Comparison of ENCODE assay signal across 11 cellular contexts in genomic region chr17:12041316-12041715, GRCh38. TPM values are rescaled to one million over a fixed set of nuclear protein-coding genes. Genes with fewer than 3 reads are reported as not detected.
DNase-seq lines count a peak whose midpoint lies in the region; ATAC-seq, FAIRE-seq and TF ChIP-seq lines count a peak whose summit lies in the region.
"Had no signal": no experiment of that assay in that cellular context is flagged by ENCODE, and none has a peak within 500 bp of the region (broad histone marks: within the 10 kb centered on the region; RNA-seq: fewer than 3 reads in every experiment).

No MANE protein-coding gene starts in this region.

- H3K27me3 ChIP-seq in neural progenitor cell (no peaks in the 10 kb centered on the region), Karpas-422 (ENCODE audit: low read length) (no peaks in the 10 kb centered on the region)

- no peaks in the 10 kb centered on the region for H3K36me3 Mint-ChIP-seq in natural killer cell treated with Interleukin-12 subunit alpha and Interleukin-12 subunit beta and Interleukin-15 and Interleukin-18, amount 100 ng/mL, for 72 hours
- H3K36me3 Mint-ChIP-seq in natural killer cell (no peaks in the 10 kb centered on the region), neural progenitor cell (peaks cover 31% of the 10 kb centered on the region)

- H3K9ac ChIP-seq in neural progenitor cell (no peak overlapping the region), Karpas-422 (ENCODE audit: low read length) (no peak overlapping the region)

- peaks cover 35 to 45% of the 10 kb centered on the region in 2 donors for H3K4me1 Mint-ChIP-seq in natural killer cell treated with Interleukin-12 subunit alpha and Interleukin-12 subunit beta and Interleukin-15 and Interleukin-18, amount 100 ng/mL, for 72 hours (ENCODE audit: low read depth in 2 of 2)
- H3K4me1 Mint-ChIP-seq in natural killer cell (peaks cover 60 to 64% of the 10 kb centered on the region in 2 donors), neural progenitor cell (no peaks in the 10 kb centered on the region)

- H3K4me3 Mint-ChIP-seq in natural killer cell treated with Interleukin-12 subunit alpha and Interleukin-12 subunit beta and Interleukin-15 and Interleukin-18, amount 100 ng/mL, for 72 hours: peak overlapping the region; percentile 34
- no peak overlapping the region for H3K4me3 Mint-ChIP-seq in natural killer cell
- H3K4me3 Mint-ChIP-seq in neural progenitor cell: no peak overlapping the region
- H3K4me3 Mint-ChIP-seq: CD4-positive, alpha-beta memory T cell had no signal

- TF ChIP-seq CTCF in natural killer cell (IDR thresholded peaks at IDR 0.05) (no peak), fibroblast of pulmonary artery (IDR thresholded peaks at IDR 0.05; ENCODE audit: low read length, missing control alignments) (no peak), neural progenitor cell (IDR thresholded peaks at IDR 0.05) (no peak)

- intact Hi-C loops in natural killer cell (cut with micrococcal nuclease): no loop called here

- H3K9me2 ChIP-seq in Karpas-422 (replicated peaks; ENCODE audit: insufficient read depth, low read length): no peaks in the 10 kb centered on the region

- H3K4me1 ChIP-seq in neural progenitor cell: peaks cover 8% of the 10 kb centered on the region
- H3K4me1 ChIP-seq in Karpas-422 (ENCODE audit: low read length): no peaks in the 10 kb centered on the region

- H3K79me2 ChIP-seq in neural progenitor cell (ENCODE audit: low read depth) (peaks cover 100% of the 10 kb centered on the region), Karpas-422 (ENCODE audit: low read length) (peaks cover 70% of the 10 kb centered on the region)

- H3K9me3 ChIP-seq in neural progenitor cell (ENCODE audit: low read depth) (no peaks in the 10 kb centered on the region), Karpas-422 (ENCODE audit: low read length) (no peaks in the 10 kb centered on the region)

- H3K9me3 Mint-ChIP-seq in natural killer cell treated with Interleukin-12 subunit alpha and Interleukin-12 subunit beta and Interleukin-15 and Interleukin-18, amount 100 ng/mL, for 72 hours: no peaks in the 10 kb centered on the region
- H3K9me3 Mint-ChIP-seq in natural killer cell: no peaks in the 10 kb centered on the region
- H3K9me3 Mint-ChIP-seq in neural progenitor cell: peaks cover 24% of the 10 kb centered on the region
- H3K9me3 Mint-ChIP-seq: CD4-positive, alpha-beta memory T cell; naive thymus-derived CD8-positive, alpha-beta T cell had no signal

- H3K27me3 Mint-ChIP-seq in natural killer cell treated with Interleukin-12 subunit alpha and Interleukin-12 subunit beta and Interleukin-15 and Interleukin-18, amount 100 ng/mL, for 72 hours: no peaks in the 10 kb centered on the region
- H3K27me3 Mint-ChIP-seq in natural killer cell (ENCODE audit: low read depth in 2 of 2) (no peaks in the 10 kb centered on the region), neural progenitor cell (ENCODE audit: insufficient read depth, low read depth) (peaks cover 2% of the 10 kb centered on the region)
- H3K27me3 Mint-ChIP-seq: CD4-positive, alpha-beta memory T cell; naive thymus-derived CD8-positive, alpha-beta T cell had no signal

- peak overlapping the region; percentile 7 to 22 for H3K27ac Mint-ChIP-seq in natural killer cell treated with Interleukin-12 subunit alpha and Interleukin-12 subunit beta and Interleukin-15 and Interleukin-18, amount 100 ng/mL, for 72 hours
- H3K27ac Mint-ChIP-seq in natural killer cell: no peak overlapping the region
- no peak overlapping the region for H3K27ac Mint-ChIP-seq in neural progenitor cell
- H3K27ac Mint-ChIP-seq: CD4-positive, alpha-beta memory T cell had no signal

- no peak for DNase-seq in natural killer cell treated with Interleukin-12 subunit alpha and Interleukin-12 subunit beta and Interleukin-15 and Interleukin-18, amount 100 ng/mL, for 72 hours (ENCODE audit: low spot score)
- DNase-seq in natural killer cell (no peak), SW 1271 (lab: John Stamatoyannopoulos, UW) (peak; percentile 29 to 35), fibroblast of pulmonary artery (ENCODE audit: low read depth) (peak; percentile 81), urothelium cell line (ENCODE audit: low spot score) (peak; percentile 29), DMS53 (lab: John Stamatoyannopoulos, UW) (no peak), neural progenitor cell (ENCODE audit: low spot score) (no peak), Karpas-422 (no peak)
- DNase-seq: CD4-positive, alpha-beta memory T cell; cerebellar nuclear complex; naive thymus-derived CD8-positive, alpha-beta T cell had no signal

- no peak overlapping the region for H3K27ac ChIP-seq in neural progenitor cell
- H3K27ac ChIP-seq in Karpas-422 (ENCODE audit: low read length): no peak overlapping the region

- no peak for FAIRE-seq in urothelium cell line (lab: Jason Lieb, UNC)

- H2AFZ ChIP-seq in neural progenitor cell (replicated peaks) (no peak overlapping the region), Karpas-422 (ENCODE audit: low read length) (no peak overlapping the region)

- ATAC-seq in natural killer cell treated with Interleukin-12 subunit alpha and Interleukin-12 subunit beta and Interleukin-15 and Interleukin-18, amount 100 ng/mL, for 72 hours: no peak
- no peak for ATAC-seq in natural killer cell
- ATAC-seq: naive thymus-derived CD8-positive, alpha-beta T cell had no signal

- H3K4me2 ChIP-seq in neural progenitor cell (no peak overlapping the region), Karpas-422 (ENCODE audit: low read depth, low read length, poor library complexity, severe bottlenecking) (no peak overlapping the region)

- H4K20me1 ChIP-seq in neural progenitor cell (ENCODE audit: low read depth) (peaks cover 65% of the 10 kb centered on the region), Karpas-422 (ENCODE audit: insufficient read depth, low read depth, low read length) (peaks cover 58% of the 10 kb centered on the region)

- H3K4me3 ChIP-seq in fibroblast of pulmonary artery (replicated peaks; ENCODE audit: low read depth, low read length): peak overlapping the region; percentile 2
- no peak overlapping the region for H3K4me3 ChIP-seq in neural progenitor cell
- H3K4me3 ChIP-seq in Karpas-422 (ENCODE audit: low read length): no peak overlapping the region

- no peaks in the 10 kb centered on the region for H3K36me3 ChIP-seq in neural progenitor cell
- no peaks in the 10 kb centered on the region for H3K36me3 ChIP-seq in Karpas-422 (ENCODE audit: insufficient read depth, low read length)

- peaks cover 6% of the 10 kb centered on the region for H3F3A ChIP-seq in neural progenitor cell (ENCODE audit: low read depth)

RNA-seq across cellular contexts. Expression of gene MAP2K4, which starts 20.6 kb away (rescaled TPM):
- total RNA-seq in natural killer cell treated with Interleukin-12 subunit alpha and Interleukin-12 subunit beta and Interleukin-15 and Interleukin-18, amount 100 ng/mL, for 72 hours: 10 to 100 TPM; 34.9 to 35.6 TPM
- total RNA-seq in natural killer cell (10 to 100 TPM; 30.1 to 35.0 (median 33.7) TPM), neural progenitor cell (ENCODE audit: low replicate concordance) (57.0 and 61.9 TPM in 2 replicates)
- 16.4 and 29.7 TPM in 2 replicates for total RNA-seq in Karpas-422 (2014; rRNA removed; shearing (Covaris generic); ENCODE audit: low replicate concordance)

RNA-seq across cellular contexts. Expression of gene ZNF18, which starts 44.0 kb away (rescaled TPM):
- 1 to 10 TPM; 6.7 to 7.0 TPM for total RNA-seq in natural killer cell treated with Interleukin-12 subunit alpha and Interleukin-12 subunit beta and Interleukin-15 and Interleukin-18, amount 100 ng/mL, for 72 hours
- total RNA-seq in natural killer cell: 10 to 100 TPM; 16.8 to 20.8 (median 17.5) TPM
- total RNA-seq in neural progenitor cell (ENCODE audit: low replicate concordance): 10.8 and 15.9 TPM in 2 replicates
- 13.9 and 15.4 TPM in 2 replicates for total RNA-seq in Karpas-422 (2014; rRNA removed; shearing (Covaris generic); ENCODE audit: low replicate concordance)

Comparison
In these comparisons a context has a peak if more than half of its experiments do, and no peak if none do; other contexts are left out.
1. H3K27ac Mint-ChIP-seq: peak in natural killer cell treated with Interleukin-12 subunit alpha and Interleukin-12 subunit beta and Interleukin-15 and Interleukin-18, amount 100 ng/mL, for 72 hours (2 of 2); none in natural killer cell (0 of 2) and neural progenitor cell (single experiment).
2. DNase-seq: peak in SW 1271 (2 of 2), fibroblast of pulmonary artery (single experiment) and urothelium cell line (single experiment); none in natural killer cell treated with Interleukin-12 subunit alpha and Interleukin-12 subunit beta and Interleukin-15 and Interleukin-18, amount 100 ng/mL, for 72 hours (single experiment), natural killer cell (single experiment), DMS53 (single experiment), neural progenitor cell (single experiment) and Karpas-422 (single experiment).